8 cellular contexts compared by ENCODE assay signal in genomic region chr10:67763499-67764011, GRCh38.
DNase-seq lines count a peak whose midpoint lies in the region; ATAC-seq, FAIRE-seq and TF ChIP-seq lines count a peak whose summit lies in the region.

No MANE protein-coding gene starts in this region.

- TF ChIP-seq CTCF in A549 (IDR thresholded peaks at IDR 0.05) (no peak), endothelial cell (IDR thresholded peaks at IDR 0.05; ENCODE audit: unreplicated experiment) (no peak), mesothelial cell of epicardium (IDR thresholded peaks at IDR 0.05; ENCODE audit: unreplicated experiment) (no peak)

- H3K9me3 ChIP-seq in A549: no peaks in the 10 kb centered on the region

- H3K9me3 Mint-ChIP-seq in endothelial cell (ENCODE audit: unreplicated experiment) (no peaks in the 10 kb centered on the region), mesothelial cell of epicardium (no peaks in the 10 kb centered on the region)

- DNase-seq in A549 (ENCODE audit: low read depth in 1 of 2, low spot score in 1 of 2) (peak; percentile 58 to 77), NCI-H526 treated with DMSO at 0.1 percent for 48 hours (lab: John Stamatoyannopoulos, UW) (peak; percentile 74), endothelial cell (ENCODE audit: low spot score) (peak; percentile 68), mesothelial cell of epicardium (ENCODE audit: low spot score in 2 of 2, unreplicated experiment in 2 of 2) (peak; percentile 53 to 77)
- DNase-seq in activated CD8-positive, alpha-beta memory T cell treated with anti-CD3 and anti-CD28 coated beads, Interleukin-2, amount 50 U/mL, for 4 hours: peak; percentile 78
- DNase-seq in stimulated activated CD8-positive, alpha-beta memory T cell treated with anti-CD3 and anti-CD28 coated beads, Interleukin-15, amount 100 ng/mL, for 4 hours (ENCODE audit: low read depth in 2 of 2): peak; percentile 61 to 65

- no peaks in the 10 kb centered on the region for H3K4me1 ChIP-seq in A549

- H3K4me3 ChIP-seq in A549: peak overlapping the region; percentile 65

- H3K27ac Mint-ChIP-seq in endothelial cell (ENCODE audit: unreplicated experiment) (peak overlapping the region; percentile 9), mesothelial cell of epicardium (peak overlapping the region; percentile 96)

- H3K4me2 ChIP-seq in A549: peak overlapping the region; percentile 92

- H3K4me1 Mint-ChIP-seq in endothelial cell (ENCODE audit: unreplicated experiment) (no peaks in the 10 kb centered on the region), mesothelial cell of epicardium (peaks cover 24% of the 10 kb centered on the region)

- POLR2A ChIA-PET in A549 (lab: Yijun Ruan, JAX): interaction anchor here (0.6 to 1.1 kb wide), 2 partner anchors 16 to 265 kb away, joined by 3 to 4 read pairs; no protein-coding TSS in a partner anchor

- CTCF ChIA-PET in A549 (lab: Yijun Ruan, JAX): interaction anchor here (1.5 kb wide), 3 partner anchors 16 to 66 kb away, joined by 6 to 7 read pairs (median 6); no protein-coding TSS in a partner anchor

- peak overlapping the region; percentile 93 for H3K4me3 Mint-ChIP-seq in endothelial cell (ENCODE audit: unreplicated experiment)
- H3K4me3 Mint-ChIP-seq in mesothelial cell of epicardium: peak overlapping the region; percentile 94

- H3K36me3 Mint-ChIP-seq in endothelial cell (ENCODE audit: low read depth, unreplicated experiment) (peaks cover 7% of the 10 kb centered on the region), mesothelial cell of epicardium (no peaks in the 10 kb centered on the region)

- under 1% methylated on average over 17 of the region's 22 CpGs for WGBS in A549 (ENCODE audit: missing lambda C conversion rate)

- no peak for TF ChIP-seq POLR2A in A549 (IDR thresholded peaks at IDR 0.05; ENCODE audit: low read length)

- H3K27me3 Mint-ChIP-seq in endothelial cell (ENCODE audit: unreplicated experiment) (peaks cover 12% of the 10 kb centered on the region), mesothelial cell of epicardium (ENCODE audit: low read depth) (peaks cover 2% of the 10 kb centered on the region)

- TF ChIP-seq EP300 in A549 (IDR thresholded peaks at IDR 0.05): no peak

- no peak for TF ChIP-seq RAD21 in A549 (conservative IDR thresholded peaks at IDR 0.05 in 1 of 2, IDR thresholded peaks at IDR 0.05 in 1 of 2)

- FAIRE-seq in A549 (lab: Jason Lieb, UNC): no peak

- peak overlapping the region; percentile 89 to 90 for H3K27ac ChIP-seq in A549

- peak; percentile 58 to 63 for ATAC-seq in A549
- peak; percentile 35 for ATAC-seq in GM18909 (IDR thresholded peaks at IDR 0.05; ENCODE audit: poor library complexity, unreplicated experiment)
- peak; percentile 25 for ATAC-seq in HG03280 (IDR thresholded peaks at IDR 0.05; ENCODE audit: unreplicated experiment)

TF ChIP-seq in A549, 52 proteins besides CTCF, POLR2A, EP300 and RAD21:
- TF ChIP-seq MAX (IDR thresholded peaks at IDR 0.05) (peak; percentile 57), ZNF302 (CRISPR knock-in tag; IDR thresholded peaks at IDR 0.05) (no peak), CEBPB (IDR thresholded peaks at IDR 0.05) (no peak), SREBF2 (IDR thresholded peaks at IDR 0.05) (no peak)
TF ChIP-seq in A549: peak in this region for 1.

Comparison
In these comparisons a context has a peak if more than half of its experiments do, and no peak if none do; other contexts are left out.
1. Peak in every context shown above with its lines: DNase-seq, ATAC-seq, H3K4me3 ChIP-seq and H3K27ac ChIP-seq.